Comparison of ENCODE assay signal across 7 cellular contexts in the genomic region with DNA sequence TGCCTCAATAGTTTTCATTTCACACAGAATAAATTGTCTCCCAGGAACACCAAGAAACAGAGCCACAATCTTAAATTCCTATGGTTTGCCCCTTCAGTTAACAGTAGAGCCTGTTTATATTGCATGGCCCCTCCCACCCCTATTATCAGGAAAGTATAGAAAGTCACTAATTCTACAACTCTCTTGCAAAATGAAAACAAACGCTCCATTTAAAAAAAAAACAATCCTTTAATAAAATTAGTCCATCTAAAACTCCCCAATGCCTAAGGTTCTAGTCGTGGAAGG. TPM values are rescaled to one million over a fixed set of nuclear protein-coding genes. Genes with fewer than 3 reads are reported as not detected.
DNase-seq lines count a peak whose midpoint lies in the region; ATAC-seq and TF ChIP-seq lines count a peak whose summit lies in the region.

No MANE protein-coding gene starts in this region.

- H3K9me3 Mint-ChIP-seq in activated naive CD4-positive, alpha-beta T cell treated with anti-CD3 and anti-CD28 coated beads, Interleukin-2, amount 50 U/mL, for 72 hours = no peaks in the 10 kb centered on the region

- TF ChIP-seq CTCF in stomach (IDR thresholded peaks at IDR 0.05) = no peak

- H3K9me3 ChIP-seq in HUES6 (ENCODE audit: control insufficient read depth, insufficient read depth, low read depth, low read length) (no peaks in the 10 kb centered on the region), iPS-18c (ENCODE audit: control insufficient read depth, insufficient read depth, low read length) (no peaks in the 10 kb centered on the region), stomach (no peaks in the 10 kb centered on the region)

- H3K27me3 ChIP-seq in HUES6 (ENCODE audit: control insufficient read depth, insufficient read depth, low read length) (no peaks in the 10 kb centered on the region), stomach (no peaks in the 10 kb centered on the region)

- H3K36me3 ChIP-seq in HUES6 (ENCODE audit: control insufficient read depth, insufficient read depth, low read length) = peaks cover 74% of the 10 kb centered on the region
- H3K36me3 ChIP-seq in stomach = peaks cover 17 to 35% (median 23%) of the 10 kb centered on the region in 4 donors

- peak overlapping the region; percentile 96 for H3K9ac ChIP-seq in HUES6 (ENCODE audit: low read length)

- H3K27ac ChIP-seq in HUES6 (ENCODE audit: low read depth, low read length) = no peak overlapping the region
- peak overlapping the region; percentile 91 to 97 (median 94) for H3K27ac ChIP-seq in stomach

- H3K4me3 ChIP-seq in HUES6 (ENCODE audit: low read depth, low read length) (peak overlapping the region; percentile 96), iPS-18c (ENCODE audit: insufficient read depth, low read depth, low read length) (peak overlapping the region; percentile 91), stomach (peak overlapping the region; percentile 84 to 90 (median 87))

- intact Hi-C loops in stomach (cut with DNase I; ENCODE audit: low total_unique reads) = no loop called here

- H3K27ac Mint-ChIP-seq in activated naive CD4-positive, alpha-beta T cell treated with anti-CD3 and anti-CD28 coated beads, Interleukin-2, amount 50 U/mL, for 72 hours = peak overlapping the region; percentile 97

- WGBS in stomach, 5 donors = 0 to 3% (median 2%) methylated on average over 2 of the region's 2 CpGs

- no peak for TF ChIP-seq POLR2A in stomach (IDR thresholded peaks at IDR 0.05)

- no peak for ATAC-seq in activated naive CD4-positive, alpha-beta T cell treated with anti-CD3 and anti-CD28 coated beads, Interleukin-2, amount 50 U/mL, for 72 hours
- ATAC-seq in GM18520 (IDR thresholded peaks at IDR 0.05; ENCODE audit: unreplicated experiment) = no peak

- H3K4me1 ChIP-seq in HUES6 (ENCODE audit: control insufficient read depth, insufficient read depth, low read length) (peaks cover 14% of the 10 kb centered on the region), stomach (peaks cover 18 to 39% (median 26%) of the 10 kb centered on the region in 4 donors)

- TF ChIP-seq EP300 in stomach (IDR thresholded peaks at IDR 0.05) = no peak

- DNase-seq in activated naive CD4-positive, alpha-beta T cell treated with anti-CD3 and anti-CD28 coated beads, Interleukin-2, amount 50 U/mL, for 72 hours (ENCODE audit: low spot score in 2 of 2) = no peak
- no peak for DNase-seq in stomach
- DNase-seq in stimulated activated naive CD4-positive, alpha-beta T cell (lab: John Stamatoyannopoulos, UW) = no peak
- no peak for DNase-seq in retina

- peaks cover 33 to 36% of the 10 kb centered on the region in 2 donors for H3K36me3 Mint-ChIP-seq in activated naive CD4-positive, alpha-beta T cell treated with anti-CD3 and anti-CD28 coated beads, Interleukin-2, amount 50 U/mL, for 72 hours

RNA-seq across cellular contexts. Expression of a gene that starts 8.0 kb away (rescaled TPM):
- total RNA-seq in activated naive CD4-positive, alpha-beta T cell treated with anti-CD3 and anti-CD28 coated beads, Interleukin-2, amount 50 U/mL, for 72 hours = 10 to 100 TPM; 74.7 to 79.9 TPM
- 10 to 100 TPM in 3 of 5 donors, 1 to 10 TPM in 2; 2.3 to 27.7 (median 13.2) TPM for total RNA-seq in stomach
- polyA plus RNA-seq in stomach = 10 to 100 TPM; 14.4 to 28.5 (median 14.5) TPM

RNA-seq across cellular contexts. Expression of a gene that starts 8.9 kb away (rescaled TPM):
- total RNA-seq in activated naive CD4-positive, alpha-beta T cell treated with anti-CD3 and anti-CD28 coated beads, Interleukin-2, amount 50 U/mL, for 72 hours = 10 to 100 TPM; 20.0 to 35.7 TPM
- 10 to 100 TPM in 1 of 5 donors, 1 to 10 TPM in 3, not detected in 1; 3.8 to 15.9 (median 8.1) TPM for total RNA-seq in stomach
- 10 to 100 TPM; 23.0 to 25.0 (median 23.5) TPM for polyA plus RNA-seq in stomach

RNA-seq across cellular contexts. Expression of a gene that starts 13.5 kb away (rescaled TPM):
- total RNA-seq in activated naive CD4-positive, alpha-beta T cell treated with anti-CD3 and anti-CD28 coated beads, Interleukin-2, amount 50 U/mL, for 72 hours = 10 to 100 TPM; 19.1 to 43.2 TPM
- total RNA-seq in stomach = 10 to 100 TPM in 3 of 5 donors, 1 to 10 TPM in 2; 2.6 to 19.9 (median 13.4) TPM
- 1 to 10 TPM; 1.7 to 6.1 (median 2.4) TPM for polyA plus RNA-seq in stomach

RNA-seq across cellular contexts. Expression of a gene that starts 26.0 kb away (rescaled TPM):
- total RNA-seq in activated naive CD4-positive, alpha-beta T cell treated with anti-CD3 and anti-CD28 coated beads, Interleukin-2, amount 50 U/mL, for 72 hours = 10 to 100 TPM; 26.6 to 42.2 TPM
- 100 to 1,000 TPM in 1 of 5 donors, 10 to 100 TPM in 3, 1 to 10 TPM in 1; 8.2 to 190 (median 21.1) TPM for total RNA-seq in stomach
- 10 to 100 TPM; 25.5 to 43.1 (median 40.9) TPM for polyA plus RNA-seq in stomach

RNA-seq across cellular contexts. Expression of a gene that starts 27.8 kb away (rescaled TPM):
- total RNA-seq in activated naive CD4-positive, alpha-beta T cell treated with anti-CD3 and anti-CD28 coated beads, Interleukin-2, amount 50 U/mL, for 72 hours = 10 to 100 TPM; 38.0 to 53.3 TPM
- 10 to 100 TPM; 17.1 to 80.8 (median 43.6) TPM for total RNA-seq in stomach
- polyA plus RNA-seq in stomach = 10 to 100 TPM in 2 of 3 donors, 1 to 10 TPM in 1; 9.2 to 11.9 (median 10.1) TPM
